11 cellular contexts compared by ENCODE assay signal in the genomic region with DNA sequence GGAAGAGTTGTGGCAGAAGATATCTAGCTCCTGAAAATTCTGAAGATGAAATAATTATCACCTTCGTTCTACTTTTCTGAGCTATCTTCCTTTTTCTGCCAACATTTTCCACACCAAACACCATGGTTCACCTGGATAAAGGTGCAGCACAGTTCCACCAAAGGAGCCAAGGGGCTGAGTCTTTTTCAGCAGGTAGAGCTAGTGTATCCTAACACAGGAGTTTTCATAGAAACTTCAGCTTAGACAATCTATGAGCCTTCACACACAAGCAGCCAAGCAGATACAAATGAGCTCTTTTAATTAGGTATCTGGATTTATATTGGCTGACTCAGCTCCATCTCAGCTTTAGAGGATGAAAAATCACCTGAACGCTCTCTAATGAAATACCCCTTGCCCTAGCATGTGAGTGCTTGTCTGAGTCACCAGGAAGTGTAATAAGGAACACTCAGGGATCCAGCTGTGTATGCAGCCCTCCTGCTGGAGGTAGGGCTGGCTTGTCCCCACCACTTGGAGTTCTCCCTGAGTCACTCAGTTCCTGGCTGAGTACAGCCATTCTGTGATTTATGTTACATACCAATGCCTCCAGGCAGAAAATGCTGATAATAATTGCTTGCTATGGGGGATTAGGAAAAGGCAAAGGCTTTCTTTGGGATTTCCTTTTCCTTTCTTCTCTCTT.
DNase-seq lines count a peak whose midpoint lies in the region; ATAC-seq and TF ChIP-seq lines count a peak whose summit lies in the region.
"Had no signal": no experiment of that assay in that cellular context is flagged by ENCODE, and none has a peak within 500 bp of the region (broad histone marks: within the 10 kb centered on the region; RNA-seq: fewer than 3 reads in every experiment).

No MANE protein-coding gene starts in this region.

- H3F3A ChIP-seq in PC-9 (ENCODE audit: insufficient read depth, low read depth): peaks cover 9% of the 10 kb centered on the region

- H3K4me2 ChIP-seq in PC-9: peak overlapping the region; percentile 18
- H3K4me2 ChIP-seq: BLaER1 had no signal

- DNase-seq in NCI-H82 (lab: John Stamatoyannopoulos, UW) (peak; percentile 23), NCI-H82 treated with DMSO at 0.1 percent for 48 hours (lab: John Stamatoyannopoulos, UW; ENCODE audit: unreplicated experiment) (no peak), PC-9 (peak; percentile 77 to 80), fibroblast of mammary gland (ENCODE audit: low read depth) (peak; percentile 92), thyroid gland (peak; percentile 4 to 13)
- DNase-seq: aorta, MM.1S had no signal

- POLR2A ChIA-PET in PC-9 (lab: Charles Lee; ENCODE audit: unreplicated experiment): no interaction called here

- H3K27ac ChIP-seq in PC-9: peak overlapping the region; percentile 43; the same call in 1 of the 2 replicates
- no peak overlapping the region for H3K27ac ChIP-seq in thyroid gland
- H3K27ac ChIP-seq: BLaER1 had no signal

- intact Hi-C loops in PC-9 (cut with micrococcal nuclease; ENCODE audit: unreplicated experiment): loop anchor here (1.0 to 5.0 kb wide), 2 partner anchors 59 to 72 kb away; no protein-coding TSS in a partner anchor
- intact Hi-C loops in thyroid gland (cut with DNase I): no loop called here

- TF ChIP-seq CTCF in PC-9 (conservative IDR thresholded peaks at IDR 0.05) (no peak), fibroblast of mammary gland (conservative IDR thresholded peaks at IDR 0.05; ENCODE audit: control insufficient read depth, insufficient read depth, low read depth, low read length) (no peak), thyroid gland (IDR thresholded peaks at IDR 0.05) (no peak)

- H4K20me1 ChIP-seq in PC-9 (ENCODE audit: insufficient read depth): no peaks in the 10 kb centered on the region
- H4K20me1 ChIP-seq: BLaER1 had no signal

- H3K4me1 ChIP-seq in PC-9 (replicated peaks; ENCODE audit: insufficient read depth): peaks cover 12% of the 10 kb centered on the region
- H3K4me1 ChIP-seq in thyroid gland: no peaks in the 10 kb centered on the region
- H3K4me1 ChIP-seq: BLaER1 had no signal

- no peaks in the 10 kb centered on the region for H3K9me3 ChIP-seq in PC-9 (ENCODE audit: insufficient read depth, low read depth)
- no peaks in the 10 kb centered on the region for H3K9me3 ChIP-seq in thyroid gland
- H3K9me3 ChIP-seq: BLaER1 had no signal

- H3K36me3 ChIP-seq in PC-9 (ENCODE audit: low read depth) (no peaks in the 10 kb centered on the region), thyroid gland (no peaks in the 10 kb centered on the region)
- H3K36me3 ChIP-seq: BLaER1 had no signal

- CTCF ChIA-PET in PC-9 (lab: Charles Lee): interaction anchor here (0.5 kb wide), 1 partner anchor 698 kb away, joined by 5 read pairs; no protein-coding TSS in a partner anchor

- 49 to 53% methylated on average over 2 of the region's 2 CpGs for WGBS in thyroid gland, 2 donors

- BruUV-seq in PC-9 (replicated peaks; lab: Mats Ljungman, UMichigan): no TSS peak

- H3K4me3 ChIP-seq in PC-9 (no peak overlapping the region), fibroblast of mammary gland (ENCODE audit: control insufficient read depth, low read depth, low read length) (no peak overlapping the region), thyroid gland (replicated peaks in 1 of 3) (no peak overlapping the region)
- H3K4me3 ChIP-seq: BLaER1 had no signal

- H2AFZ ChIP-seq in PC-9: no peak overlapping the region

- ATAC-seq in HG03354 (IDR thresholded peaks at IDR 0.05; ENCODE audit: poor library complexity, severe bottlenecking, unreplicated experiment) (no peak), GM19463 (IDR thresholded peaks at IDR 0.05; ENCODE audit: unreplicated experiment) (no peak), GM21825 (IDR thresholded peaks at IDR 0.05; ENCODE audit: unreplicated experiment) (no peak)

- TF ChIP-seq POLR2A in thyroid gland (IDR thresholded peaks at IDR 0.05): no peak

- H3K9me2 ChIP-seq in PC-9 (ENCODE audit: insufficient read depth): no peaks in the 10 kb centered on the region; the same call in 1 of the 2 replicates

- H3K79me2 ChIP-seq in PC-9 (ENCODE audit: low read depth): no peaks in the 10 kb centered on the region

- no peaks in the 10 kb centered on the region for H3K27me3 ChIP-seq in PC-9 (ENCODE audit: insufficient read depth, low read depth)
- no peaks in the 10 kb centered on the region for H3K27me3 ChIP-seq in thyroid gland
- H3K27me3 ChIP-seq: BLaER1 had no signal
